ENCODE assay signal across 8 cellular contexts in genomic region chr16:81447383-81448101, GRCh38. TPM values are rescaled to one million over a fixed set of nuclear protein-coding genes. Genes with fewer than 3 reads are reported as not detected.
DNase-seq lines count a peak whose midpoint lies in the region; TF ChIP-seq lines count a peak whose summit lies in the region.

No MANE protein-coding gene starts in this region.

- peaks cover 18% of the 10 kb centered on the region for H3K4me1 ChIP-seq in HEK293 (ENCODE audit: control insufficient read depth, insufficient read depth, low read length)
- H3K4me1 ChIP-seq in Peyer's patch, result peaks cover 10 to 67% (median 13%) of the 10 kb centered on the region in 4 donors
- H3K4me1 ChIP-seq in esophagus squamous epithelium, result peaks cover 34 to 74% (median 41%) of the 10 kb centered on the region in 3 donors

- H3K27me3 Mint-ChIP-seq in progenitor cell of endocrine pancreas, result peaks cover 11% of the 10 kb centered on the region

- no peak overlapping the region for H3K27ac ChIP-seq in HEK293 (ENCODE audit: extremely low read depth, low read depth, low read length)
- H3K27ac ChIP-seq in Peyer's patch, result peak overlapping the region; percentile 85 to 98 (median 93)
- peak overlapping the region; percentile 93 to 97 (median 96) for H3K27ac ChIP-seq in esophagus squamous epithelium

- TF ChIP-seq POLR2A in Peyer's patch (IDR thresholded peaks at IDR 0.05) (peak; percentile 61 to 73), esophagus squamous epithelium (IDR thresholded peaks at IDR 0.05) (peak in 1 of 4 donors; percentile 46)

- intact Hi-C loops in esophagus squamous epithelium (cut with DNase I), result loop anchor here (5.0 kb wide), 1 partner anchor 165 kb away; no protein-coding TSS in a partner anchor

- no peaks in the 10 kb centered on the region for H3K9me3 ChIP-seq in HEK293 (ENCODE audit: control insufficient read depth, insufficient read depth, low read depth, low read length)
- H3K9me3 ChIP-seq in Peyer's patch, result no peaks in the 10 kb centered on the region
- no peaks in the 10 kb centered on the region for H3K9me3 ChIP-seq in esophagus squamous epithelium

- peaks cover 48% of the 10 kb centered on the region for H3K4me1 Mint-ChIP-seq in progenitor cell of endocrine pancreas (ENCODE audit: low read depth)

- H3K4me3 Mint-ChIP-seq in progenitor cell of endocrine pancreas (ENCODE audit: low read depth), result peak overlapping the region; percentile 90

- H3K27me3 ChIP-seq in Peyer's patch (no peaks in the 10 kb centered on the region), esophagus squamous epithelium (no peaks in the 10 kb centered on the region)

- TF ChIP-seq CTCF in HEK293 (tag by site-specific recombination; IDR thresholded peaks at IDR 0.05), result peak; percentile 67
- TF ChIP-seq CTCF in Peyer's patch (IDR thresholded peaks at IDR 0.05), result peak in 1 of 6 experiments; percentile 37
- no peak for TF ChIP-seq CTCF in esophagus squamous epithelium (IDR thresholded peaks at IDR 0.05)
- no peak for TF ChIP-seq CTCF in progenitor cell of endocrine pancreas (IDR thresholded peaks at IDR 0.05; ENCODE audit: unreplicated experiment)

- DNase-seq in Peyer's patch, result peak in 2 of 3 donors; percentile 70
- no peak for DNase-seq in esophagus squamous epithelium (lab: John Stamatoyannopoulos, UW)
- no peak for DNase-seq in progenitor cell of endocrine pancreas (ENCODE audit: low spot score, unreplicated experiment)
- DNase-seq in SK-N-DZ (ENCODE audit: low spot score), result no peak
- no peak for DNase-seq in H4 (ENCODE audit: low spot score)
- no peak for DNase-seq in NAMALWA (ENCODE audit: low spot score)
- DNase-seq in T1000 (lab: John Stamatoyannopoulos, UW), result no peak

- H3K36me3 ChIP-seq in HEK293 (ENCODE audit: control insufficient read depth in 2 of 2, insufficient read depth in 1 of 2, low read length in 2 of 2), result no peaks in the 10 kb centered on the region
- H3K36me3 ChIP-seq in Peyer's patch, result no peaks in the 10 kb centered on the region
- no peaks in the 10 kb centered on the region for H3K36me3 ChIP-seq in esophagus squamous epithelium

- WGBS in esophagus squamous epithelium, 2 donors, result 13 to 55% methylated on average over 6 to 13 of the region's 17 CpGs

- POLR2A ChIA-PET in HEK293 (lab: Yijun Ruan, JAX), result no interaction called here

- CTCF ChIA-PET in HEK293 (lab: Yijun Ruan, JAX), result interaction anchor here (0.6 kb wide), 1 partner anchor 41 kb away, joined by 3 read pairs; no protein-coding TSS in a partner anchor

- peak overlapping the region; percentile 94 for H3K27ac Mint-ChIP-seq in progenitor cell of endocrine pancreas

- H3K36me3 Mint-ChIP-seq in progenitor cell of endocrine pancreas (ENCODE audit: insufficient read depth), result peaks cover 1% of the 10 kb centered on the region

- H3K9me3 Mint-ChIP-seq in progenitor cell of endocrine pancreas (ENCODE audit: low read depth), result no peaks in the 10 kb centered on the region

- H3K4me3 ChIP-seq in HEK293 (ENCODE audit: low read depth, low read length) (no peak overlapping the region), Peyer's patch (peak overlapping the region in 3 of 4 donors; percentile 76 to 98 (median 92)), esophagus squamous epithelium (peak overlapping the region; percentile 91 to 98 (median 96))

TF ChIP-seq in HEK293, 187 proteins besides CTCF, POLR2A, EP300 and RAD21 (continues in another document):
- TF ChIP-seq OSR2 (tag by site-specific recombination; IDR thresholded peaks at IDR 0.05) (no peak), KLF17 (tag by site-specific recombination; IDR thresholded peaks at IDR 0.05) (no peak), ZNF169 (tag by site-specific recombination; IDR thresholded peaks at IDR 0.05) (no peak), SP2 (tag by site-specific recombination; IDR thresholded peaks at IDR 0.05) (no peak), SALL2 (tag by site-specific recombination; IDR thresholded peaks at IDR 0.05; ENCODE audit: borderline replicate concordance) (no peak), GLIS2 (tag by site-specific recombination; IDR thresholded peaks at IDR 0.05) (peak; percentile 66), ZNF121 (tag by site-specific recombination; IDR thresholded peaks at IDR 0.05) (no peak), HOXC10 (CRISPR knock-in tag; IDR thresholded peaks at IDR 0.05) (no peak), KLF9 (tag by site-specific recombination; IDR thresholded peaks at IDR 0.05; ENCODE audit: low read depth) (no peak)
- TF ChIP-seq, protein P1, sequence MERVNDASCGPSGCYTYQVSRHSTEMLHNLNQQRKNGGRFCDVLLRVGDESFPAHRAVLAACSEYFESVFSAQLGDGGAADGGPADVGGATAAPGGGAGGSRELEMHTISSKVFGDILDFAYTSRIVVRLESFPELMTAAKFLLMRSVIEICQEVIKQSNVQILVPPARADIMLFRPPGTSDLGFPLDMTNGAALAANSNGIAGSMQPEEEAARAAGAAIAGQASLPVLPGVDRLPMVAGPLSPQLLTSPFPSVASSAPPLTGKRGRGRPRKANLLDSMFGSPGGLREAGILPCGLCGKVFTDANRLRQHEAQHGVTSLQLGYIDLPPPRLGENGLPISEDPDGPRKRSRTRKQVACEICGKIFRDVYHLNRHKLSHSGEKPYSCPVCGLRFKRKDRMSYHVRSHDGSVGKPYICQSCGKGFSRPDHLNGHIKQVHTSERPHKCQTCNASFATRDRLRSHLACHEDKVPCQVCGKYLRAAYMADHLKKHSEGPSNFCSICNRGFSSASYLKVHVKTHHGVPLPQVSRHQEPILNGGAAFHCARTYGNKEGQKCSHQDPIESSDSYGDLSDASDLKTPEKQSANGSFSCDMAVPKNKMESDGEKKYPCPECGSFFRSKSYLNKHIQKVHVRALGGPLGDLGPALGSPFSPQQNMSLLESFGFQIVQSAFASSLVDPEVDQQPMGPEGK (tag by site-specific recombination; IDR thresholded peaks at IDR 0.05), result peak; percentile 49
- TF ChIP-seq, protein P2, sequence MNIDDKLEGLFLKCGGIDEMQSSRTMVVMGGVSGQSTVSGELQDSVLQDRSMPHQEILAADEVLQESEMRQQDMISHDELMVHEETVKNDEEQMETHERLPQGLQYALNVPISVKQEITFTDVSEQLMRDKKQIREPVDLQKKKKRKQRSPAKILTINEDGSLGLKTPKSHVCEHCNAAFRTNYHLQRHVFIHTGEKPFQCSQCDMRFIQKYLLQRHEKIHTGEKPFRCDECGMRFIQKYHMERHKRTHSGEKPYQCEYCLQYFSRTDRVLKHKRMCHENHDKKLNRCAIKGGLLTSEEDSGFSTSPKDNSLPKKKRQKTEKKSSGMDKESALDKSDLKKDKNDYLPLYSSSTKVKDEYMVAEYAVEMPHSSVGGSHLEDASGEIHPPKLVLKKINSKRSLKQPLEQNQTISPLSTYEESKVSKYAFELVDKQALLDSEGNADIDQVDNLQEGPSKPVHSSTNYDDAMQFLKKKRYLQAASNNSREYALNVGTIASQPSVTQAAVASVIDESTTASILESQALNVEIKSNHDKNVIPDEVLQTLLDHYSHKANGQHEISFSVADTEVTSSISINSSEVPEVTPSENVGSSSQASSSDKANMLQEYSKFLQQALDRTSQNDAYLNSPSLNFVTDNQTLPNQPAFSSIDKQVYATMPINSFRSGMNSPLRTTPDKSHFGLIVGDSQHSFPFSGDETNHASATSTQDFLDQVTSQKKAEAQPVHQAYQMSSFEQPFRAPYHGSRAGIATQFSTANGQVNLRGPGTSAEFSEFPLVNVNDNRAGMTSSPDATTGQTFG (tag by site-specific recombination; IDR thresholded peaks at IDR 0.05; ENCODE audit: borderline replicate concordance), result no peak
- TF ChIP-seq, protein P3, sequence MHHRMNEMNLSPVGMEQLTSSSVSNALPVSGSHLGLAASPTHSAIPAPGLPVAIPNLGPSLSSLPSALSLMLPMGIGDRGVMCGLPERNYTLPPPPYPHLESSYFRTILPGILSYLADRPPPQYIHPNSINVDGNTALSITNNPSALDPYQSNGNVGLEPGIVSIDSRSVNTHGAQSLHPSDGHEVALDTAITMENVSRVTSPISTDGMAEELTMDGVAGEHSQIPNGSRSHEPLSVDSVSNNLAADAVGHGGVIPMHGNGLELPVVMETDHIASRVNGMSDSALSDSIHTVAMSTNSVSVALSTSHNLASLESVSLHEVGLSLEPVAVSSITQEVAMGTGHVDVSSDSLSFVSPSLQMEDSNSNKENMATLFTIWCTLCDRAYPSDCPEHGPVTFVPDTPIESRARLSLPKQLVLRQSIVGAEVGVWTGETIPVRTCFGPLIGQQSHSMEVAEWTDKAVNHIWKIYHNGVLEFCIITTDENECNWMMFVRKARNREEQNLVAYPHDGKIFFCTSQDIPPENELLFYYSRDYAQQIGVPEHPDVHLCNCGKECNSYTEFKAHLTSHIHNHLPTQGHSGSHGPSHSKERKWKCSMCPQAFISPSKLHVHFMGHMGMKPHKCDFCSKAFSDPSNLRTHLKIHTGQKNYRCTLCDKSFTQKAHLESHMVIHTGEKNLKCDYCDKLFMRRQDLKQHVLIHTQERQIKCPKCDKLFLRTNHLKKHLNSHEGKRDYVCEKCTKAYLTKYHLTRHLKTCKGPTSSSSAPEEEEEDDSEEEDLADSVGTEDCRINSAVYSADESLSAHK (tag by site-specific recombination; IDR thresholded peaks at IDR 0.05), result no peak

RNA-seq across cellular contexts. Expression of gene CMIP, which starts 2.9 kb away (rescaled TPM):
- total RNA-seq in Peyer's patch, result 100 to 1,000 TPM in 1 of 4 donors, 10 to 100 TPM in 3; 44.6 to 152 (median 76.5) TPM
- 10 to 100 TPM; 17.1 to 60.5 (median 39.7) TPM for total RNA-seq in esophagus squamous epithelium
- total RNA-seq in progenitor cell of endocrine pancreas, result 62.5 and 62.7 TPM in 2 replicates
- polyA plus RNA-seq in SK-N-DZ (2014; cell fraction: cytosol; rRNA removed), result 7.1 and 11.8 TPM in 2 replicates
- 4.8 and 16.4 TPM in 2 replicates for polyA plus RNA-seq in SK-N-DZ (2014; cell fraction: nucleus; rRNA removed)
- 1.9 and 4.1 TPM in 2 replicates for total RNA-seq in H4 (2014; rRNA removed; shearing (Covaris generic))

Comparison
In these comparisons a context has a peak if more than half of its experiments do, and no peak if none do; other contexts are left out.
1. DNase-seq: peak in Peyer's patch (2 of 3); none in esophagus squamous epithelium (single experiment), progenitor cell of endocrine pancreas (single experiment), SK-N-DZ (single experiment), H4 (single experiment), NAMALWA (single experiment) and T1000 (single experiment).